Comparison of ENCODE assay signal across 1 cellular context in the genomic region with DNA sequence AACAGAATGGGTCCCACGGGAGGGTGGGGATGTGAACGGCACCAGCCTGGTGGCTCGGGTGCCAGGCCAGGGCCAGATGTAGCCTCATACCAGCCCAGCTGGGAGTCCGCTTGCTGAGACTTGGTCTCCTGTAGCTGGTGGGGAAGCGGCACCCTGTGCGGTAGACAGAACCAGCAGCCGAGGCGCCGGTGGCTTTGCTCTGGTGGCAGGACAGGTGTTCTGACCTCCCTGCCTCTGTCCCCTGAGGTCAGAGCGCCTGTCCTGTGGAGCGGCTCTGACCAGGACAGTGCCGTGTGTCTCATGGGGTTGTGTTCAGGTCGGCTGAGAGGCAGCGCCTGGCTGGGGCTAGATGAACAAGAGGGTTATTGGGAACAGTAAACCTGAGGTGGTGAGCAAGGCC.
A peak's percentile ranks its signal among the peaks of the same experiment; 100 is the strongest.
TF ChIP-seq lines count a peak whose summit lies in the region.

No MANE protein-coding gene starts in this region.

TF ChIP-seq in HepG2, 621 proteins besides CTCF, POLR2A, EP300 and RAD21:
- TF ChIP-seq REXO4 (CRISPR knock-in tag; IDR thresholded peaks at IDR 0.05; ENCODE audit: borderline replicate concordance) (no peak), CHD2 (IDR thresholded peaks at IDR 0.05; ENCODE audit: low read depth, low read length) (no peak), NFYC (CRISPR knock-in tag; IDR thresholded peaks at IDR 0.05) (no peak), AGO2 (optimal IDR thresholded peaks at IDR 0.05; ENCODE audit: low read depth, low read length) (peak; percentile 33), ZFP36L1 (CRISPR knock-in tag; IDR thresholded peaks at IDR 0.05) (no peak), EEA1 (CRISPR knock-in tag; IDR thresholded peaks at IDR 0.05; ENCODE audit: borderline replicate concordance) (no peak), BCL6 (CRISPR knock-in tag; IDR thresholded peaks at IDR 0.05) (no peak), NCOR1 (IDR thresholded peaks at IDR 0.05; ENCODE audit: borderline replicate concordance, low read length) (no peak), ZNF451 (CRISPR knock-in tag; IDR thresholded peaks at IDR 0.05) (no peak), IRX3 (CRISPR knock-in tag; IDR thresholded peaks at IDR 0.05; ENCODE audit: borderline replicate concordance, low read depth) (no peak), HCFC1 (IDR thresholded peaks at IDR 0.05; ENCODE audit: low read depth, low read length) (no peak), ZNF891 (CRISPR knock-in tag; IDR thresholded peaks at IDR 0.05) (peak; percentile 49; the same call in 1 of the 2 replicates), THAP11 (CRISPR knock-in tag; IDR thresholded peaks at IDR 0.05) (no peak), SUZ12 (IDR thresholded peaks at IDR 0.05; ENCODE audit: low read depth, low read length) (no peak)
- TF ChIP-seq, protein P1, sequence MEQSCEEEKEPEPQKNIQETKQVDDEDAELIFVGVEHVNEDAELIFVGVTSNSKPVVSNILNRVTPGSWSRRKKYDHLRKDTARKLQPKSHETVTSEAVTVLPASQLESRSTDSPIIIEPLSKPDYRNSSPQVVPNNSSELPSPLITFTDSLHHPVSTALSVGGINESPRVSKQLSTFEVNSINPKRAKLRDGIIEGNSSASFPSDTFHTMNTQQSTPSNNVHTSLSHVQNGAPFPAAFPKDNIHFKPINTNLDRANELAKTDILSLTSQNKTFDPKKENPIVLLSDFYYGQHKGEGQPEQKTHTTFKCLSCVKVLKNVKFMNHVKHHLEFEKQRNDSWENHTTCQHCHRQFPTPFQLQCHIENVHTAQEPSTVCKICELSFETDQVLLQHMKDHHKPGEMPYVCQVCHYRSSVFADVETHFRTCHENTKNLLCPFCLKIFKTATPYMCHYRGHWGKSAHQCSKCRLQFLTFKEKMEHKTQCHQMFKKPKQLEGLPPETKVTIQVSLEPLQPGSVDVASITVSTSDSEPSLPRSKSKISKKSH (CRISPR knock-in tag; IDR thresholded peaks at IDR 0.05; ENCODE audit: borderline replicate concordance) = no peak
- TF ChIP-seq, protein P2, sequence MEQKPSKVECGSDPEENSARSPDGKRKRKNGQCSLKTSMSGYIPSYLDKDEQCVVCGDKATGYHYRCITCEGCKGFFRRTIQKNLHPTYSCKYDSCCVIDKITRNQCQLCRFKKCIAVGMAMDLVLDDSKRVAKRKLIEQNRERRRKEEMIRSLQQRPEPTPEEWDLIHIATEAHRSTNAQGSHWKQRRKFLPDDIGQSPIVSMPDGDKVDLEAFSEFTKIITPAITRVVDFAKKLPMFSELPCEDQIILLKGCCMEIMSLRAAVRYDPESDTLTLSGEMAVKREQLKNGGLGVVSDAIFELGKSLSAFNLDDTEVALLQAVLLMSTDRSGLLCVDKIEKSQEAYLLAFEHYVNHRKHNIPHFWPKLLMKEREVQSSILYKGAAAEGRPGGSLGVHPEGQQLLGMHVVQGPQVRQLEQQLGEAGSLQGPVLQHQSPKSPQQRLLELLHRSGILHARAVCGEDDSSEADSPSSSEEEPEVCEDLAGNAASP (CRISPR knock-in tag; IDR thresholded peaks at IDR 0.05; ENCODE audit: borderline replicate concordance) = no peak
- TF ChIP-seq, protein P3, sequence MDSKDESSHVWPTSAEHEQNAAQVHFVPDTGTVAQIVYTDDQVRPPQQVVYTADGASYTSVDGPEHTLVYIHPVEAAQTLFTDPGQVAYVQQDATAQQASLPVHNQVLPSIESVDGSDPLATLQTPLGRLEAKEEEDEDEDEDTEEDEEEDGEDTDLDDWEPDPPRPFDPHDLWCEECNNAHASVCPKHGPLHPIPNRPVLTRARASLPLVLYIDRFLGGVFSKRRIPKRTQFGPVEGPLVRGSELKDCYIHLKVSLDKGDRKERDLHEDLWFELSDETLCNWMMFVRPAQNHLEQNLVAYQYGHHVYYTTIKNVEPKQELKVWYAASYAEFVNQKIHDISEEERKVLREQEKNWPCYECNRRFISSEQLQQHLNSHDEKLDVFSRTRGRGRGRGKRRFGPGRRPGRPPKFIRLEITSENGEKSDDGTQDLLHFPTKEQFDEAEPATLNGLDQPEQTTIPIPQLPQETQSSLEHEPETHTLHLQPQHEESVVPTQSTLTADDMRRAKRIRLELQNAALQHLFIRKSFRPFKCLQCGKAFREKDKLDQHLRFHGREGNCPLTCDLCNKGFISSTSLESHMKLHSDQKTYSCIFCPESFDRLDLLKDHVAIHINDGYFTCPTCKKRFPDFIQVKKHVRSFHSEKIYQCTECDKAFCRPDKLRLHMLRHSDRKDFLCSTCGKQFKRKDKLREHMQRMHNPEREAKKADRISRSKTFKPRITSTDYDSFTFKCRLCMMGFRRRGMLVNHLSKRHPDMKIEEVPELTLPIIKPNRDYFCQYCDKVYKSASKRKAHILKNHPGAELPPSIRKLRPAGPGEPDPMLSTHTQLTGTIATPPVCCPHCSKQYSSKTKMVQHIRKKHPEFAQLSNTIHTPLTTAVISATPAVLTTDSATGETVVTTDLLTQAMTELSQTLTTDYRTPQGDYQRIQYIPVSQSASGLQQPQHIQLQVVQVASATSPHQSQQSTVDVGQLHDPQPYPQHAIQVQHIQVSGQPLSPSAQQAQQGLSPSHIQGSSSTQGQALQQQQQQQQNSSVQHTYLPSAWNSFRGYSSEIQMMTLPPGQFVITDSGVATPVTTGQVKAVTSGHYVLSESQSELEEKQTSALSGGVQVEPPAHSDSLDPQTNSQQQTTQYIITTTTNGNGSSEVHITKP (CRISPR knock-in tag; IDR thresholded peaks at IDR 0.05; ENCODE audit: low read depth) = no peak
